1 cellular context compared by ENCODE assay signal in genomic region chr11:46248270-46249102, GRCh38.
TF ChIP-seq lines count a peak whose summit lies in the region.

No MANE protein-coding gene starts in this region.

TF ChIP-seq in HepG2, 621 proteins besides CTCF, POLR2A, EP300 and RAD21 (continued from another document):
- TF ChIP-seq, protein P1, sequence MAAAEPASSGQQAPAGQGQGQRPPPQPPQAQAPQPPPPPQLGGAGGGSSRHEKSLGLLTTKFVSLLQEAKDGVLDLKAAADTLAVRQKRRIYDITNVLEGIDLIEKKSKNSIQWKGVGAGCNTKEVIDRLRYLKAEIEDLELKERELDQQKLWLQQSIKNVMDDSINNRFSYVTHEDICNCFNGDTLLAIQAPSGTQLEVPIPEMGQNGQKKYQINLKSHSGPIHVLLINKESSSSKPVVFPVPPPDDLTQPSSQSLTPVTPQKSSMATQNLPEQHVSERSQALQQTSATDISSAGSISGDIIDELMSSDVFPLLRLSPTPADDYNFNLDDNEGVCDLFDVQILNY (CRISPR knock-in tag; conservative IDR thresholded peaks at IDR 0.05): no peak
- no peak for TF ChIP-seq GABPA (IDR thresholded peaks at IDR 0.05; ENCODE audit: low read depth, low read length)
- TF ChIP-seq GABPA (CRISPR knock-in tag; IDR thresholded peaks at IDR 0.05; ENCODE audit: low read depth): no peak
- TF ChIP-seq KLF12 (CRISPR knock-in tag; IDR thresholded peaks at IDR 0.05; ENCODE audit: borderline replicate concordance): no peak
- no peak for TF ChIP-seq ZIK1 (CRISPR knock-in tag; IDR thresholded peaks at IDR 0.05; ENCODE audit: borderline replicate concordance, low read depth)
- TF ChIP-seq CHD2 (IDR thresholded peaks at IDR 0.05; ENCODE audit: low read depth, low read length): no peak
- TF ChIP-seq MYNN (CRISPR knock-in tag; IDR thresholded peaks at IDR 0.05; ENCODE audit: low read depth): no peak
- TF ChIP-seq, protein P2, sequence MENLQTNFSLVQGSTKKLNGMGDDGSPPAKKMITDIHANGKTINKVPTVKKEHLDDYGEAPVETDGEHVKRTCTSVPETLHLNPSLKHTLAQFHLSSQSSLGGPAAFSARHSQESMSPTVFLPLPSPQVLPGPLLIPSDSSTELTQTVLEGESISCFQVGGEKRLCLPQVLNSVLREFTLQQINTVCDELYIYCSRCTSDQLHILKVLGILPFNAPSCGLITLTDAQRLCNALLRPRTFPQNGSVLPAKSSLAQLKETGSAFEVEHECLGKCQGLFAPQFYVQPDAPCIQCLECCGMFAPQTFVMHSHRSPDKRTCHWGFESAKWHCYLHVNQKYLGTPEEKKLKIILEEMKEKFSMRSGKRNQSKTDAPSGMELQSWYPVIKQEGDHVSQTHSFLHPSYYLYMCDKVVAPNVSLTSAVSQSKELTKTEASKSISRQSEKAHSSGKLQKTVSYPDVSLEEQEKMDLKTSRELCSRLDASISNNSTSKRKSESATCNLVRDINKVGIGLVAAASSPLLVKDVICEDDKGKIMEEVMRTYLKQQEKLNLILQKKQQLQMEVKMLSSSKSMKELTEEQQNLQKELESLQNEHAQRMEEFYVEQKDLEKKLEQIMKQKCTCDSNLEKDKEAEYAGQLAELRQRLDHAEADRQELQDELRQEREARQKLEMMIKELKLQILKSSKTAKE (CRISPR knock-in tag; IDR thresholded peaks at IDR 0.05; ENCODE audit: borderline replicate concordance): no peak
- TF ChIP-seq NR2C2 (CRISPR knock-in tag; IDR thresholded peaks at IDR 0.05; ENCODE audit: borderline replicate concordance): no peak
